Comparison of ENCODE assay signal across 19 cellular contexts in the genomic region with DNA sequence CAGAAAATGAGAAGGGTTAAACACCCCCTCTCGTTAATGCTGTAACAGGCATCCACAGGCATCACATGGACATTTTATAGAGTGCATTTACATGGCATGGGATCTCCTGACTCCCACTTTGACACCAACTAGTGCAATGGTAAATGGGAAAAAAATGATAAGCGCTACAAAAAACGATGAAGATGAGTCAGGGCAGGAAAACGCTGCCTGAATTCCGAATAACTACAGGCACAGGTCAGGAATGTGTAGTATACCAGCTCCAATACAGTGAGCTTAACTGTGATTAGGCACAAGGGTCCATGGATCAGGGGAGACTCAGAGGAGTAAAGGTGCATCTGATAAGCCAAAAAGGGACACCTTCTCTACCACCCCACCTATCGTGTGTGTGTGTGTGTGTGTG.
"Had no signal": no experiment of that assay in that cellular context is flagged by ENCODE, and none has a peak within 500 bp of the region (broad histone marks: within the 10 kb centered on the region; RNA-seq: fewer than 3 reads in every experiment).

No MANE protein-coding gene starts in this region.

- H3K36me3 ChIP-seq: left lung, neutrophil, tibial artery, uterus had no signal

- H3K36me3 Mint-ChIP-seq: activated CD4-positive, alpha-beta memory T cell treated with anti-CD3 and anti-CD28 coated beads for 36 hours; activated naive CD8-positive, alpha-beta T cell; natural killer cell had no signal

- FAIRE-seq: colon had no signal

- H3K27me3 Mint-ChIP-seq: activated CD4-positive, alpha-beta memory T cell treated with anti-CD3 and anti-CD28 coated beads for 36 hours; activated naive CD8-positive, alpha-beta T cell had no signal

- H3K9me3 ChIP-seq: body of pancreas, left lung, neutrophil, tibial artery, uterus had no signal

- H3K27ac ChIP-seq: left lung, neutrophil, uterus had no signal

- H3K4me3 Mint-ChIP-seq: activated CD4-positive, alpha-beta memory T cell treated with anti-CD3 and anti-CD28 coated beads for 36 hours; activated naive CD8-positive, alpha-beta T cell; activated T-helper 1 cell treated with anti-CD3 and anti-CD28 coated beads, Interleukin-12 subunit alpha, Interleukin-12 subunit beta, Interleukin-2, Interleukin-4 antibody, amounts not matched to agents 30 ng/mL and 10 ng/mL and 1 ng/mL, durations not matched to agents 14 hours and 24 hours and 36 hours; natural killer cell; WTC11 had no signal

- DNase-seq: activated CD4-positive, alpha-beta memory T cell treated with anti-CD3 and anti-CD28 coated beads for 36 hours; activated CD4-positive, alpha-beta T cell treated with anti-CD3 and anti-CD28 coated beads for 4 hours; activated T-cell treated with anti-CD3 and anti-CD28 coated beads for 4 hours; amniotic stem cell; body of pancreas; central memory CD4-positive, alpha-beta T cell; erythroblast; foreskin melanocyte; hypothalamus; left lung; natural killer cell; stimulated activated naive CD4-positive, alpha-beta T cell treated with Interleukin-2 at 50 U/mL for 16 hours; tibial artery; uterus had no signal

- H3K27me3 ChIP-seq: body of pancreas, left lung, neutrophil, tibial artery, uterus had no signal

- H3K4me3 ChIP-seq: body of pancreas, left lung, tibial artery, uterus had no signal

- ATAC-seq: body of pancreas, left lung, natural killer cell, WTC11 had no signal

- H3K27ac Mint-ChIP-seq: activated CD4-positive, alpha-beta memory T cell treated with anti-CD3 and anti-CD28 coated beads for 36 hours; activated naive CD8-positive, alpha-beta T cell; activated T-helper 1 cell treated with anti-CD3 and anti-CD28 coated beads, Interleukin-12 subunit alpha, Interleukin-12 subunit beta, Interleukin-2, Interleukin-4 antibody, amounts not matched to agents 30 ng/mL and 10 ng/mL and 1 ng/mL, durations not matched to agents 14 hours and 24 hours and 36 hours; natural killer cell; WTC11 had no signal

- H3K9me3 Mint-ChIP-seq: activated CD4-positive, alpha-beta memory T cell treated with anti-CD3 and anti-CD28 coated beads for 36 hours; natural killer cell had no signal
